Comparison of ENCODE assay signal across 23 cellular contexts in the genomic region with DNA sequence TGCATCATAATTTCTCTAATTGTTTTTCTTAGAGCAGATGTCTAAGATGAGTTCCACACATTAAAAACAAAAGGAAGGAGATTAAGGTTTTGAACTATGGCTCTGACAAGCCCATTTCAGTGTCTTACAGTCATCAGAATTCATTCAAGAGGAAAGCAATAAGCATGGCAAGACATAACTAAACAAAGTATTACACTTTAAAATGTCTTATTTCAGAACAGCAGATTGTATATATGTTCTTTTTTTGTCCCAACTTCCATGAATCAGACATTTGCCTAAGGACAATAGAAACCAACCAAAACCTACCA.
"Had no signal": no experiment of that assay in that cellular context is flagged by ENCODE, and none has a peak within 500 bp of the region (broad histone marks: within the 10 kb centered on the region; RNA-seq: fewer than 3 reads in every experiment).

No MANE protein-coding gene starts in this region.

- H3K4me1 ChIP-seq: body of pancreas had no signal

- H3K4me3 Mint-ChIP-seq: activated CD8-positive, alpha-beta T cell treated with anti-CD3 and anti-CD28 coated beads for 36 hours; activated naive CD4-positive, alpha-beta T cell treated with anti-CD3 and anti-CD28 coated beads, Interleukin-2, amount 50 U/mL, for 24 hours had no signal

- H3K36me3 Mint-ChIP-seq: activated naive CD4-positive, alpha-beta T cell treated with anti-CD3 and anti-CD28 coated beads, Interleukin-2, amount 50 U/mL, for 24 hours had no signal

- H3K4me1 Mint-ChIP-seq: activated naive CD4-positive, alpha-beta T cell treated with anti-CD3 and anti-CD28 coated beads, Interleukin-2, amount 50 U/mL, for 24 hours had no signal

- H3K27me3 ChIP-seq: body of pancreas, cardiac muscle cell had no signal

- H3K27ac Mint-ChIP-seq: activated CD8-positive, alpha-beta T cell treated with anti-CD3 and anti-CD28 coated beads for 36 hours; activated naive CD4-positive, alpha-beta T cell treated with anti-CD3 and anti-CD28 coated beads, Interleukin-2, amount 50 U/mL, for 24 hours had no signal

- DNase-seq: activated CD4-positive, alpha-beta T cell treated with anti-CD3 and anti-CD28 coated beads for 4 hours; activated CD4-positive, CD25-positive, alpha-beta regulatory T cell; activated CD8-positive, alpha-beta memory T cell treated with anti-CD3 and anti-CD28 coated beads, Interleukin-2, amount 50 U/mL, for 4 hours; activated CD8-positive, alpha-beta T cell treated with anti-CD3 and anti-CD28 coated beads for 36 hours; activated T-cell treated with anti-CD3 and anti-CD28 coated beads, Interleukin-2, amount 50 U/mL, for 1 hour; aorta; body of pancreas; Kasumi-1; KBM-7; NCI-H1048; NCI-H146; NCI-H1930; NCI-H2171 treated with DMSO at 0.1 percent for 48 hours; NCI-H510A; NCI-H526 treated with DMSO at 0.1 percent for 48 hours; OCI-M1; RPMI8226; T-helper 1 cell had no signal

- ATAC-seq: activated CD8-positive, alpha-beta T cell treated with anti-CD3 and anti-CD28 coated beads for 36 hours; body of pancreas; Panc1; Right ventricle myocardium inferior had no signal

- H3K27ac ChIP-seq: body of pancreas, cardiac muscle cell, VCaP had no signal

- H3K27me3 Mint-ChIP-seq: activated CD8-positive, alpha-beta T cell treated with anti-CD3 and anti-CD28 coated beads for 36 hours; activated naive CD4-positive, alpha-beta T cell treated with anti-CD3 and anti-CD28 coated beads, Interleukin-2, amount 50 U/mL, for 24 hours had no signal
